ENCODE assay signal across 16 cellular contexts in genomic region chr3:125023833-125024560, GRCh38. TPM values are rescaled to one million over a fixed set of nuclear protein-coding genes. Genes with fewer than 3 reads are reported as not detected.
DNase-seq lines count a peak whose midpoint lies in the region; ATAC-seq and TF ChIP-seq lines count a peak whose summit lies in the region.
"Had no signal": no experiment of that assay in that cellular context is flagged by ENCODE, and none has a peak within 500 bp of the region (broad histone marks: within the 10 kb centered on the region; RNA-seq: fewer than 3 reads in every experiment).

No MANE protein-coding gene starts in this region.

- no peak for TF ChIP-seq CTCF in prostate gland (IDR thresholded peaks at IDR 0.05)

- H3K27me3 ChIP-seq in subcutaneous abdominal adipose tissue (ENCODE audit: control insufficient read depth in 5 of 5, insufficient read depth in 4 of 5, low read length in 5 of 5) (no peaks in the 10 kb centered on the region), prostate gland (replicated peaks; ENCODE audit: insufficient read depth) (no peaks in the 10 kb centered on the region)
- H3K27me3 ChIP-seq: adrenal gland, tibial nerve had no signal

- no peaks in the 10 kb centered on the region for H3K27me3 Mint-ChIP-seq in activated T-cell treated with anti-CD3 and anti-CD28 coated beads, Interleukin-2, amount 50 U/mL, for 24 hours
- H3K27me3 Mint-ChIP-seq in activated T-helper 17 cell treated with anti-CD3 and anti-CD28 coated beads, Interleukin-2, amount 50 U/mL, for 72 hours: no peaks in the 10 kb centered on the region
- H3K27me3 Mint-ChIP-seq: naive B cell had no signal

- no peak for TF ChIP-seq POLR2A in prostate gland (IDR thresholded peaks at IDR 0.05)

- WGBS in prostate gland: 76% methylated on average over 8 of the region's 8 CpGs

- no peaks in the 10 kb centered on the region for H3K9me3 Mint-ChIP-seq in activated T-cell treated with anti-CD3 and anti-CD28 coated beads, Interleukin-2, amount 50 U/mL, for 24 hours
- no peaks in the 10 kb centered on the region for H3K9me3 Mint-ChIP-seq in activated T-helper 17 cell treated with anti-CD3 and anti-CD28 coated beads, Interleukin-2, amount 50 U/mL, for 72 hours
- H3K9me3 Mint-ChIP-seq: naive B cell had no signal

- intact Hi-C loops in prostate gland (cut with DNase I): no loop called here

- H3K36me3 Mint-ChIP-seq in activated T-cell treated with anti-CD3 and anti-CD28 coated beads, Interleukin-2, amount 50 U/mL, for 24 hours (ENCODE audit: low read depth): peaks cover 83% of the 10 kb centered on the region
- peaks cover 65% of the 10 kb centered on the region for H3K36me3 Mint-ChIP-seq in activated T-helper 17 cell treated with anti-CD3 and anti-CD28 coated beads, Interleukin-2, amount 50 U/mL, for 72 hours (ENCODE audit: low read depth)

- peak overlapping the region; percentile 28 for H3K27ac Mint-ChIP-seq in activated T-cell treated with anti-CD3 and anti-CD28 coated beads, Interleukin-2, amount 50 U/mL, for 24 hours
- H3K27ac Mint-ChIP-seq in activated T-helper 17 cell treated with anti-CD3 and anti-CD28 coated beads, Interleukin-2, amount 50 U/mL, for 72 hours: no peak overlapping the region

- ATAC-seq in activated T-helper 17 cell treated with anti-CD3 and anti-CD28 coated beads, Interleukin-2, amount 50 U/mL, for 72 hours (replicated peaks): no peak
- ATAC-seq in left lobe of liver (no peak), SK-N-SH treated with all-trans-retinoic acid at 6 μM for 48 hours (no peak)

- no peak for DNase-seq in activated T-cell treated with anti-CD3 and anti-CD28 coated beads, Interleukin-2, amount 50 U/mL, for 24 hours
- DNase-seq in activated T-cell treated with anti-CD3 and anti-CD28 coated beads for 4 hours: no peak
- peak; percentile 8 for DNase-seq in left lobe of liver (ENCODE audit: low spot score)
- no peak for DNase-seq in prostate gland (ENCODE audit: low spot score)
- DNase-seq in stimulated activated CD4-positive, alpha-beta T cell treated with anti-CD3 and anti-CD28 coated beads, Interleukin-15, amount 100 ng/mL, for 24 hours: no peak
- DNase-seq: glutamatergic neuron, naive B cell, NCI-H1417 treated with DMSO at 0.1 percent for 48 hours, PC-9, retina had no signal

- H3K27ac ChIP-seq in subcutaneous abdominal adipose tissue (ENCODE audit: low read depth, low read length) (peak overlapping the region; percentile 47), prostate gland (no peak overlapping the region)
- H3K27ac ChIP-seq: epithelial cell of prostate, PC-9 had no signal

- H3K9me3 ChIP-seq in subcutaneous abdominal adipose tissue (ENCODE audit: control insufficient read depth in 5 of 5, low read length in 5 of 5) (no peaks in the 10 kb centered on the region), prostate gland (no peaks in the 10 kb centered on the region)
- H3K9me3 ChIP-seq: adrenal gland, tibial nerve had no signal

- H3K36me3 ChIP-seq in subcutaneous abdominal adipose tissue (ENCODE audit: control insufficient read depth in 5 of 5, insufficient read depth in 5 of 5, low read length in 5 of 5) (peaks cover 16 to 60% (median 50%) of the 10 kb centered on the region in 5 donors), prostate gland (no peaks in the 10 kb centered on the region)

- H3K4me3 Mint-ChIP-seq in activated T-cell treated with anti-CD3 and anti-CD28 coated beads, Interleukin-2, amount 50 U/mL, for 24 hours: no peak overlapping the region
- peak overlapping the region; percentile 13 for H3K4me3 Mint-ChIP-seq in activated T-helper 17 cell treated with anti-CD3 and anti-CD28 coated beads, Interleukin-2, amount 50 U/mL, for 72 hours
- H3K4me3 Mint-ChIP-seq: naive B cell had no signal

- H3K4me3 ChIP-seq in subcutaneous abdominal adipose tissue (ENCODE audit: low read depth in 1 of 5, low read length in 5 of 5): no peak overlapping the region
- no peak overlapping the region for H3K4me3 ChIP-seq in prostate gland
- H3K4me3 ChIP-seq: adrenal gland, PC-9, tibial nerve had no signal

- peaks cover 45% of the 10 kb centered on the region for H3K4me1 Mint-ChIP-seq in activated T-cell treated with anti-CD3 and anti-CD28 coated beads, Interleukin-2, amount 50 U/mL, for 24 hours (ENCODE audit: low read depth)
- peaks cover 33% of the 10 kb centered on the region for H3K4me1 Mint-ChIP-seq in activated T-helper 17 cell treated with anti-CD3 and anti-CD28 coated beads, Interleukin-2, amount 50 U/mL, for 72 hours

- H3K9ac ChIP-seq in subcutaneous abdominal adipose tissue (ENCODE audit: low read length in 5 of 5): no peak overlapping the region

- peaks cover 3 to 43% (median 14%) of the 10 kb centered on the region in 5 donors for H3K4me1 ChIP-seq in subcutaneous abdominal adipose tissue (ENCODE audit: control insufficient read depth in 5 of 5, insufficient read depth in 5 of 5, low read length in 5 of 5)
- H3K4me1 ChIP-seq in prostate gland (replicated peaks): peaks cover 6% of the 10 kb centered on the region

TF ChIP-seq in SK-N-SH treated with all-trans-retinoic acid at 6 μM for 48 hours, 23 proteins besides CTCF, POLR2A, EP300 and RAD21:
- TF ChIP-seq TCF4 (CRISPR knock-in tag; IDR thresholded peaks at IDR 0.05; ENCODE audit: borderline replicate concordance) (no peak), ZC3H10 (CRISPR knock-in tag; IDR thresholded peaks at IDR 0.05) (no peak), PATZ1 (CRISPR knock-in tag; IDR thresholded peaks at IDR 0.05; ENCODE audit: borderline replicate concordance) (no peak), CSDC2 (CRISPR knock-in tag; IDR thresholded peaks at IDR 0.05) (no peak), ARNTL (CRISPR knock-in tag; IDR thresholded peaks at IDR 0.05; ENCODE audit: borderline replicate concordance, low read depth) (no peak), GLIS3 (CRISPR knock-in tag; IDR thresholded peaks at IDR 0.05) (no peak), ZFP3 (CRISPR knock-in tag; IDR thresholded peaks at IDR 0.05) (no peak), POU6F1 (CRISPR knock-in tag; IDR thresholded peaks at IDR 0.05; ENCODE audit: borderline replicate concordance, low read depth) (no peak)

RNA-seq across cellular contexts. Expression of gene HEG1, which starts 31.8 kb away (rescaled TPM):
- 1 to 10 TPM; 4.6 to 5.5 TPM for total RNA-seq in activated T-helper 17 cell treated with anti-CD3 and anti-CD28 coated beads, Interleukin-2, amount 50 U/mL, for 72 hours
- total RNA-seq in left lobe of liver (5.4 TPM), prostate gland (100 to 1,000 TPM in 1 of 2 donors, 10 to 100 TPM in 1; 27.5 to 130 TPM)
